In the genomic region with DNA sequence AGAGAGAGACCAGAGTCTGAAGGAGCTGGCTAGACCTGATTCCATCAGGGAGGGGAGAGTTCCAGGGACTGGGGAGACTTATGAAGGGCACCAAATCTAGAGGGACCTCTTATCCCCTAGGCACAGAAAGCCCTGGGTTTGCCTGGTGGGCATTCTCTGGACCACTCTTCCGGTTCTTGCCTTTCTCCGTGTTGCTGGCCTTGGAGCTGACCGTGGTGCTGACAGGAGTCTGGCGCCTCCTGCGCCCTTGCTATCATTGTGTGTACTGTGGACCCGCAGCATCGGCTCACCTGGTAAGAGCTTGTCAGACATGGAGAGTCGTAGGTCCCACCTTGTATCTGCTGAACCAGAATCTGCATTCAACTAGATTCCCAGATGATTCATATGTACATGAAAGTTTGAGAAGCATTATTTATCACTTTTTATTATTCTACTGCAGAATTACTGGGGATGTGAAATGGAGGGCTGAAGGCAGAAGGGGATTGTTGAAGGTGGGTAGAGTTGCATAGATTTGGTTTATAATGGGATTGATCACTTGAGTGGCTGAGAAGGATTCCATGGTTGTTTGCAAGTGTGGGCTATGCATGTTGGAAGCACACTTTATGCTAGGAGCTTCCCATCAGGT, we compare ENCODE assay signal across 11 cellular contexts. TPM values are rescaled to one million over a fixed set of nuclear protein-coding genes. Genes with fewer than 3 reads are reported as not detected.
DNase-seq lines count a peak whose midpoint lies in the region; ATAC-seq, FAIRE-seq and TF ChIP-seq lines count a peak whose summit lies in the region.
"Had no signal": no experiment of that assay in that cellular context is flagged by ENCODE, and none has a peak within 500 bp of the region (broad histone marks: within the 10 kb centered on the region; RNA-seq: fewer than 3 reads in every experiment).

No MANE protein-coding gene starts in this region.

- no peak for TF ChIP-seq CTCF in HFFc6 (IDR thresholded peaks at IDR 0.05)
- TF ChIP-seq CTCF in stomach (IDR thresholded peaks at IDR 0.05): no peak

- peak; percentile 26 for DNase-seq in A172 (ENCODE audit: low spot score)
- DNase-seq in HFFc6: peak; percentile 7
- DNase-seq in activated CD4-positive, alpha-beta T cell treated with anti-CD3 and anti-CD28 coated beads, Interleukin-2, amount 10 ng/mL, durations not matched to agents 7 days and 5 days: peak; percentile 35
- DNase-seq in iPS DF 6.9 (ENCODE audit: low read depth, low spot score): peak; percentile 41
- no peak for DNase-seq in stomach
- DNase-seq in nucleus accumbens (lab: John Stamatoyannopoulos, UW): no peak
- DNase-seq in GM12892 (ENCODE audit: insufficient read length): no peak
- DNase-seq: head of caudate nucleus, NCI-H2081 had no signal

- H3K4me1 Mint-ChIP-seq in HFFc6 (ENCODE audit: low read depth): no peaks in the 10 kb centered on the region
- H3K4me1 Mint-ChIP-seq in activated CD4-positive, alpha-beta T cell treated with anti-CD3 and anti-CD28 coated beads, Interleukin-2, amount 10 ng/mL, durations not matched to agents 7 days and 5 days: no peaks in the 10 kb centered on the region

- peaks cover 6% of the 10 kb centered on the region for H3K9me3 Mint-ChIP-seq in HFFc6
- H3K9me3 Mint-ChIP-seq in activated CD4-positive, alpha-beta T cell treated with anti-CD3 and anti-CD28 coated beads, Interleukin-2, amount 10 ng/mL, durations not matched to agents 7 days and 5 days: no peaks in the 10 kb centered on the region

- TF ChIP-seq POLR2A in stomach (IDR thresholded peaks at IDR 0.05) (no peak), GM12892 (IDR thresholded peaks at IDR 0.05; ENCODE audit: low read depth, low read length) (no peak)

- CTCF ChIA-PET in activated CD4-positive, alpha-beta T cell treated with anti-CD3 and anti-CD28 coated beads, Interleukin-2, amount 10 ng/mL, durations not matched to agents 7 days and 5 days (lab: Charles Lee): interaction anchor here (1.0 to 1.1 kb wide), 2 partner anchors 9 to 537 kb away, joined by 3 read pairs; no protein-coding TSS in a partner anchor

- H3K4me3 Mint-ChIP-seq in HFFc6: no peak overlapping the region
- H3K4me3 Mint-ChIP-seq in activated CD4-positive, alpha-beta T cell treated with anti-CD3 and anti-CD28 coated beads, Interleukin-2, amount 10 ng/mL, durations not matched to agents 7 days and 5 days: no peak overlapping the region

- no peaks in the 10 kb centered on the region for H3K36me3 Mint-ChIP-seq in HFFc6 (ENCODE audit: low read depth)
- H3K36me3 Mint-ChIP-seq in activated CD4-positive, alpha-beta T cell treated with anti-CD3 and anti-CD28 coated beads, Interleukin-2, amount 10 ng/mL, durations not matched to agents 7 days and 5 days (ENCODE audit: low read depth): no peaks in the 10 kb centered on the region

- peaks cover 6% of the 10 kb centered on the region for H3K27me3 Mint-ChIP-seq in HFFc6 (ENCODE audit: insufficient read depth)
- peaks cover 17% of the 10 kb centered on the region for H3K27me3 Mint-ChIP-seq in activated CD4-positive, alpha-beta T cell treated with anti-CD3 and anti-CD28 coated beads, Interleukin-2, amount 10 ng/mL, durations not matched to agents 7 days and 5 days

- intact Hi-C loops in stomach (cut with DNase I; ENCODE audit: low total_unique reads): no loop called here

- H3K4me3 ChIP-seq in iPS DF 6.9 (ENCODE audit: low read length) (no peak overlapping the region), stomach (no peak overlapping the region)

- H3K4me1 ChIP-seq in iPS DF 6.9 (ENCODE audit: control insufficient read depth, insufficient read depth, low read length): no peaks in the 10 kb centered on the region
- no peaks in the 10 kb centered on the region for H3K4me1 ChIP-seq in stomach

- POLR2A ChIA-PET in activated CD4-positive, alpha-beta T cell treated with anti-CD3 and anti-CD28 coated beads, Interleukin-2, amount 10 ng/mL, durations not matched to agents 7 days and 5 days (lab: Charles Lee): no interaction called here

- H3K9me3 ChIP-seq in iPS DF 6.9 (ENCODE audit: control insufficient read depth, insufficient read depth, low read length) (no peaks in the 10 kb centered on the region; the same call in 1 of the 2 replicates), stomach (no peaks in the 10 kb centered on the region)

- no peaks in the 10 kb centered on the region for H3K27me3 ChIP-seq in iPS DF 6.9 (ENCODE audit: control insufficient read depth, insufficient read depth, low read length)
- peaks cover 0 to 18% (median 0%) of the 10 kb centered on the region in 3 donors for H3K27me3 ChIP-seq in stomach

- no peak for ATAC-seq in HG02870 (IDR thresholded peaks at IDR 0.05; ENCODE audit: unreplicated experiment)

- H3K27ac ChIP-seq in iPS DF 6.9 (ENCODE audit: low read length) (no peak overlapping the region), stomach (no peak overlapping the region)

- H3K27ac Mint-ChIP-seq in HFFc6: no peak overlapping the region
- H3K27ac Mint-ChIP-seq in activated CD4-positive, alpha-beta T cell treated with anti-CD3 and anti-CD28 coated beads, Interleukin-2, amount 10 ng/mL, durations not matched to agents 7 days and 5 days: no peak overlapping the region

- FAIRE-seq in GM12892 (lab: Jason Lieb, UNC): no peak
- FAIRE-seq: D721Med had no signal

- no CpG with 5 or more reads among the region's 8 CpGs for WGBS in iPS DF 6.9 (ENCODE audit: insufficient coverage, insufficient read length)
- WGBS in stomach, 5 donors: 5 to 15% (median 8%) methylated on average over 8 of the region's 8 CpGs

- TF ChIP-seq EP300 in stomach (IDR thresholded peaks at IDR 0.05): no peak

- H3K36me3 ChIP-seq in iPS DF 6.9 (ENCODE audit: control insufficient read depth, insufficient read depth, low read length): no peaks in the 10 kb centered on the region
- H3K36me3 ChIP-seq in stomach: no peaks in the 10 kb centered on the region

RNA-seq across cellular contexts. Expression of gene TRPM8, which starts 4.3 kb away (rescaled TPM):
- total RNA-seq in A172 (2014; rRNA removed; shearing (Covaris generic)): 1.1 and 2.4 TPM in 2 replicates
- not detected for total RNA-seq in HFFc6 (2021; fragmentation: NEBNext Ultra II Directional; extraction: Animal tissue kit (Norgen Biotek cat#: 25700))
- not detected for total RNA-seq in activated CD4-positive, alpha-beta T cell treated with anti-CD3 and anti-CD28 coated beads, Interleukin-2, amount 10 ng/mL, durations not matched to agents 7 days and 5 days
- not detected for total RNA-seq in stomach
- polyA plus RNA-seq in stomach: not detected
- not detected for polyA plus RNA-seq in GM12892 (2012; ENCODE audit: missing spikeins)

RNA-seq across cellular contexts. Expression of gene HJURP, which starts 58.6 kb away (rescaled TPM):
- 78.3 and 83.2 TPM in 2 replicates for total RNA-seq in A172 (2014; rRNA removed; shearing (Covaris generic))
- 10 to 100 TPM; 16.8 to 33.6 (median 32.4) TPM for total RNA-seq in HFFc6 (2021; fragmentation: NEBNext Ultra II Directional; extraction: Animal tissue kit (Norgen Biotek cat#: 25700))
- total RNA-seq in activated CD4-positive, alpha-beta T cell treated with anti-CD3 and anti-CD28 coated beads, Interleukin-2, amount 10 ng/mL, durations not matched to agents 7 days and 5 days: 100 to 1,000 TPM; 139 to 141 TPM
- 10 to 100 TPM in 1 of 5 donors, 1 to 10 TPM in 4; 2.0 to 28.3 (median 3.3) TPM for total RNA-seq in stomach
- polyA plus RNA-seq in stomach: 1 to 10 TPM; 1.2 to 6.6 (median 2.7) TPM
- 16.5 TPM for polyA plus RNA-seq in GM12892 (2012; ENCODE audit: missing spikeins)

Comparison
In these comparisons a context has a peak if more than half of its experiments do, and no peak if none do; other contexts are left out.
1. DNase-seq: peak in A172 (single experiment), HFFc6 (single experiment), activated CD4-positive, alpha-beta T cell treated with anti-CD3 and anti-CD28 coated beads, Interleukin-2, amount 10 ng/mL, durations not matched to agents 7 days and 5 days (single experiment) and iPS DF 6.9 (single experiment); none in stomach (single experiment), nucleus accumbens (0 of 56) and GM12892 (single experiment).